Comparison of ENCODE assay signal across 8 cellular contexts in the genomic region with DNA sequence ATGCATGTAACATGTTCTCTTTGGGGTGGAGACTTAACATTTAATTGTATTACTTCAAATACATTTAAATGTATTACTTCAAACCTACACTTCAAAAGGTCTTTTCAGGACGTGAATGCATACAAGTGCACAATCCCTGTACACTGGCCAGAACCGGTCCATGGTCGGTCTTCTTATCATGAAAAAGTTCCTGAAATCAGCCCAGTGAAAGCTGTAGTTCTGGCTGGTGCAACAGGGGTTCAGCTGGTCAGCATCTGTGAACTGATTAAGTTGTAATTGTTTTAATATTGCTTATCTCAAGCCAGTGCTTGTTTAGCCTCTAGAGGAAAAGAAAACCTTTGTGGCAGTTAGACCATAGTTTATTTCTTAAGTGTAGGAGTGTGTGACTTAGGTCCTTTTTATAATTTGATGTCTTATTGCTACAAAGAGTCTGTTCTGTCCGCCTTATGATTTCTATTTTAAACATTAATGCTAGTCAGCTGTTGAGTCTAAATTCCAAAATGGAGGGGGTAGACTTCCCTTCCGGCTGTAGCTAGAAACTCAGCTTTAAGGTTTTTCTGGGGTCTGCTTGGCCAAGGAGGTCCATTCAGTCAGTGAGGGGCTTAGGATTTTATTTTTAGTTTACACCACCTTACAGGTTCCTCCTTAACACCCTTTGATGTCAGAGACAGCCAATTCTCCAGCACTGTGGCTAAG. TPM values are rescaled to one million over a fixed set of nuclear protein-coding genes. Genes with fewer than 3 reads are reported as not detected.
DNase-seq lines count a peak whose midpoint lies in the region; ATAC-seq and TF ChIP-seq lines count a peak whose summit lies in the region.

No MANE protein-coding gene starts in this region.

- H3K4me3 Mint-ChIP-seq in CD4-positive, alpha-beta T cell = peak overlapping the region; percentile 69
- peak overlapping the region; percentile 58 to 80 for H3K4me3 Mint-ChIP-seq in effector memory CD8-positive, alpha-beta T cell
- peak overlapping the region; percentile 97 for H3K4me3 Mint-ChIP-seq in neural crest cell

- H3K9me2 ChIP-seq in Loucy (replicated peaks; ENCODE audit: low read depth, low read length) = no peaks in the 10 kb centered on the region

- no peak for ATAC-seq in CD4-positive, alpha-beta T cell (ENCODE audit: poor library complexity)
- ATAC-seq in effector memory CD8-positive, alpha-beta T cell (replicated peaks) = no peak
- ATAC-seq in HG02870 (IDR thresholded peaks at IDR 0.05; ENCODE audit: unreplicated experiment) = no peak

- H3K36me3 Mint-ChIP-seq in CD4-positive, alpha-beta T cell (ENCODE audit: low read depth) = no peaks in the 10 kb centered on the region
- H3K36me3 Mint-ChIP-seq in effector memory CD8-positive, alpha-beta T cell (ENCODE audit: insufficient read depth) = peaks cover 3% of the 10 kb centered on the region
- no peaks in the 10 kb centered on the region for H3K36me3 Mint-ChIP-seq in neural crest cell (ENCODE audit: low read depth)

- intact Hi-C loops in CD4-positive, alpha-beta T cell (cut with DNase I, micrococcal nuclease) = no loop called here

- H3K79me2 ChIP-seq in Loucy (ENCODE audit: insufficient read depth, low read length) = peaks cover 39% of the 10 kb centered on the region

- no peak for TF ChIP-seq CTCF in CD4-positive, alpha-beta T cell (IDR thresholded peaks at IDR 0.05)
- TF ChIP-seq CTCF in Loucy (conservative IDR thresholded peaks at IDR 0.05; ENCODE audit: low read length) = no peak
- no peak for TF ChIP-seq CTCF in neural crest cell (conservative IDR thresholded peaks at IDR 0.05)
- TF ChIP-seq CTCF in GM10266 (IDR thresholded peaks at IDR 0.05; ENCODE audit: control insufficient read depth, insufficient read depth, low read depth, missing control alignments) = no peak

- H2AFZ ChIP-seq in Loucy (ENCODE audit: low read length) = peak overlapping the region; percentile 93

- POLR2A ChIA-PET in CD4-positive, alpha-beta T cell (lab: Charles Lee) = no interaction called here

- peaks cover 9% of the 10 kb centered on the region for H3K4me1 Mint-ChIP-seq in CD4-positive, alpha-beta T cell (ENCODE audit: low read depth)
- H3K4me1 Mint-ChIP-seq in effector memory CD8-positive, alpha-beta T cell (ENCODE audit: low read depth in 2 of 2) = peaks cover 4 to 5% of the 10 kb centered on the region in 2 donors
- H3K4me1 Mint-ChIP-seq in neural crest cell = peaks cover 25% of the 10 kb centered on the region

- peak overlapping the region; percentile 84 for H3K4me2 ChIP-seq in Loucy (ENCODE audit: low read depth, low read length, poor library complexity, severe bottlenecking)

- H3K36me3 ChIP-seq in Loucy (ENCODE audit: insufficient read depth, low read length) = no peaks in the 10 kb centered on the region

- H4K20me1 ChIP-seq in Loucy (ENCODE audit: insufficient read depth, low read length, poor library complexity, severe bottlenecking) = peaks cover 5% of the 10 kb centered on the region

- peaks cover 42% of the 10 kb centered on the region for H3K4me1 ChIP-seq in Loucy (ENCODE audit: insufficient read depth, low read length, poor library complexity, severe bottlenecking)

- DNase-seq in CD4-positive, alpha-beta T cell = no peak
- DNase-seq in effector memory CD8-positive, alpha-beta T cell = no peak
- DNase-seq in neural crest cell (ENCODE audit: low read depth, low spot score) (no peak), retina (no peak), activated gamma-delta T cell (lab: John Stamatoyannopoulos, UW) (no peak), GM10266 (ENCODE audit: extremely low spot score) (no peak)

- H3K9ac ChIP-seq in Loucy (ENCODE audit: low read depth, low read length, poor library complexity, severe bottlenecking) = peak overlapping the region; percentile 87

- no peaks in the 10 kb centered on the region for H3F3A ChIP-seq in Loucy (ENCODE audit: low read depth)

- no peaks in the 10 kb centered on the region for H3K9me3 ChIP-seq in CD4-positive, alpha-beta T cell (ENCODE audit: control insufficient read depth, low read length)
- H3K9me3 ChIP-seq in Loucy (ENCODE audit: insufficient read depth, low read depth, low read length) = no peaks in the 10 kb centered on the region

- H3K9me3 Mint-ChIP-seq in CD4-positive, alpha-beta T cell = no peaks in the 10 kb centered on the region
- H3K9me3 Mint-ChIP-seq in effector memory CD8-positive, alpha-beta T cell = no peaks in the 10 kb centered on the region
- no peaks in the 10 kb centered on the region for H3K9me3 Mint-ChIP-seq in neural crest cell

- peak overlapping the region; percentile 83 for H3K4me3 ChIP-seq in Loucy (ENCODE audit: low read length, poor library complexity, severe bottlenecking)

- H3K27me3 ChIP-seq in CD4-positive, alpha-beta T cell (ENCODE audit: control insufficient read depth, insufficient read depth, low read length) = peaks cover 36% of the 10 kb centered on the region
- H3K27me3 ChIP-seq in Loucy (ENCODE audit: insufficient read depth, low read length, poor library complexity, severe bottlenecking) = no peaks in the 10 kb centered on the region

- no peak overlapping the region for H3K27ac ChIP-seq in CD4-positive, alpha-beta T cell (ENCODE audit: low read depth, low read length)

- H3K27ac Mint-ChIP-seq in CD4-positive, alpha-beta T cell = no peak overlapping the region
- H3K27ac Mint-ChIP-seq in effector memory CD8-positive, alpha-beta T cell = no peak overlapping the region
- peak overlapping the region; percentile 30 for H3K27ac Mint-ChIP-seq in neural crest cell (ENCODE audit: unreplicated experiment)

- peaks cover 64% of the 10 kb centered on the region for H3K27me3 Mint-ChIP-seq in CD4-positive, alpha-beta T cell
- H3K27me3 Mint-ChIP-seq in effector memory CD8-positive, alpha-beta T cell = peaks cover 50 to 73% of the 10 kb centered on the region in 2 donors
- H3K27me3 Mint-ChIP-seq in neural crest cell (ENCODE audit: low read depth) = peaks cover 12% of the 10 kb centered on the region

- CTCF ChIA-PET in CD4-positive, alpha-beta T cell (lab: Charles Lee) = no interaction called here

RNA-seq across cellular contexts. Expression of a gene that starts 0.8 kb away (rescaled TPM):
- under 1 TPM; 0.27 to 0.45 TPM for total RNA-seq in CD4-positive, alpha-beta T cell
- total RNA-seq in neural crest cell = 10.0 and 11.8 TPM in 2 replicates
